Comparison of ENCODE assay signal across 16 cellular contexts in the genomic region with DNA sequence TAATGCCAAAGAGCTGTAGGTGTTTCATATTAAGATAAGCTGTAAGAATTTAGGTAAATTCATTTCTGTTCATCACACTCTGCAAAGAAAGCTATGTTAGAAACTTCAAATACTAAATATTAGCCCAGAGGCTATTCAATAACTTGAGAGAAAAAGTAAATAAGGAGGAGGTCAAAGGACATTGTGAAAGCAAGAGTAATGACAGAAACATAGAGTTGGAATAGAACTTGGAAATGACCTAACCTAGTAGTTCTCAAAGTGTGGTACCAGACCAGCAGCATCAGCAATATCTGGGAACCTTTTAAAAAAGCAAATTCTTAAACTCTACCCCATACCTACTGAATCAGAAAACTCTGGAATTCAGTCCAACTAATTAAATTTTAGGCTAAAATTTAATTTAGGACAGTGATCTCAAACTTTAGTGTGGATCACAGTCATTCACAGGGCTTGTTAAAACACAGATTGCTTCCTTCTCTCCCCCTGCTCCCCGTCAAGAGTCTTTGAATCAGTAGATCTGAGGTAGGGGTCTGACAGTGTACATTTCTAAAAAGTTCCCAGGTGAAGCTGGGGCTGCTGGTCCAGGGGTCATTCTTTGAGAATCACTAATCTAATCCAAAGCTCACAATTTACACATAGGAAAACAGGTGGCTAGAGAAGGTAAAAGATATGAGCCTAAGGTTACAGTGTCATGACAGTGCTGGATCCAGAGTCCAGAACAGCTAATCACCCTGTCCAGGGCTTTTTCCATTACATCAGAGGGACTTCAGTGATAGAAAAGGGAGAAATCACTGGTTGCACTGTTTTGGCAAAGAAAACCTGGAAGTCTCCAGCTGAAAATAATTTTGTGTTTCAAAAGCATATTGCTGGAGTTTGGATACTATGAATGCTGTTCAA.
A peak's percentile ranks its signal among the peaks of the same experiment; 100 is the strongest.
DNase-seq lines count a peak whose midpoint lies in the region; ATAC-seq, FAIRE-seq and TF ChIP-seq lines count a peak whose summit lies in the region.
"Had no signal": no experiment of that assay in that cellular context is flagged by ENCODE, and none has a peak within 500 bp of the region (broad histone marks: within the 10 kb centered on the region; RNA-seq: fewer than 3 reads in every experiment).

No MANE protein-coding gene starts in this region.

- TF ChIP-seq CTCF in heart right ventricle (IDR thresholded peaks at IDR 0.05) (no peak), HepG2 (CRISPR knock-in tag; IDR thresholded peaks at IDR 0.05) (no peak), gastrocnemius medialis (IDR thresholded peaks at IDR 0.05 in 4 of 5, conservative IDR thresholded peaks at IDR 0.05 in 1 of 5) (no peak), gastroesophageal sphincter (IDR thresholded peaks at IDR 0.05) (no peak)

- WGBS in heart right ventricle, 2 donors, result 82 to 94% methylated on average over 1 of the region's 1 CpG
- whole genome bisulfite sequencing in HepG2 (ENCODE audit: low lambda C conversion rate), result 0% methylated on average over 1 of the region's 1 CpG
- 69 to 100% methylated on average over 1 of the region's 1 CpG for WGBS in gastroesophageal sphincter (ENCODE audit: low coverage in 1 of 2), 2 donors

- POLR2A ChIA-PET in HepG2 (lab: Yijun Ruan, JAX), result interaction anchor here (1.2 to 1.4 kb wide), 2 partner anchors 27 to 69 kb away, joined by 5 read pairs; no protein-coding TSS in a partner anchor

- H4K20me1 ChIP-seq in HepG2 (ENCODE audit: insufficient read depth, low read length), result no peaks in the 10 kb centered on the region

- H3K9me3 ChIP-seq in heart right ventricle, result no peaks in the 10 kb centered on the region
- H3K9me3 ChIP-seq in HepG2 (ENCODE audit: low read length), result no peaks in the 10 kb centered on the region
- no peaks in the 10 kb centered on the region for H3K9me3 ChIP-seq in gastrocnemius medialis
- no peaks in the 10 kb centered on the region for H3K9me3 ChIP-seq in gastroesophageal sphincter
- no peaks in the 10 kb centered on the region for H3K9me3 ChIP-seq in HAP-1
- H3K9me3 ChIP-seq: Peyer's patch had no signal

- no peak overlapping the region for H2AFZ ChIP-seq in HepG2 (ENCODE audit: low read length)

- FAIRE-seq in HepG2 (lab: Jason Lieb, UNC), result no peak

- in situ Hi-C loops in HepG2 (cut with HindIII; ENCODE audit: extremely low pct_ligation_motif_present, low pct_unique_long_range_greater_than_20kb), result no loop called here
- in situ Hi-C loops in gastrocnemius medialis (cut with MboI; ENCODE audit: low sequenced_read_pairs in 4 of 4), result loop anchor here in 2 of 4 donors (25.0 kb wide), 3 partner anchors 97 to 497 kb away; no protein-coding TSS in a partner anchor
- in situ Hi-C loops in HAP-1 (cut with MboI; ENCODE audit: low sequenced_read_pairs), result no loop called here

- intact Hi-C loops in heart right ventricle (cut with DNase I), result no loop called here
- intact Hi-C loops in HepG2 (cut with micrococcal nuclease; ENCODE audit: unreplicated experiment), result loop anchor here (2.0 to 5.0 kb wide), 3 partner anchors 40 to 287 kb away; no protein-coding TSS in a partner anchor
- intact Hi-C loops in gastrocnemius medialis (cut with DNase I; ENCODE audit: low total_unique reads), result loop anchor here (5.0 kb wide), 1 partner anchor 492 kb away; no protein-coding TSS in a partner anchor

- DNase-seq in HuH-7.5 (ENCODE audit: low spot score) (peak; percentile 17), heart right ventricle (no peak), HepG2 (ENCODE audit: low spot score) (peak; percentile 80), gastrocnemius medialis (no peak), NCI-H2227 treated with DMSO at 0.1 percent for 48 hours (lab: John Stamatoyannopoulos, UW) (no peak), HAP-1 (ENCODE audit: low spot score in 2 of 2) (no peak)
- DNase-seq: C1 segment of cervical spinal cord; CD8-positive, alpha-beta memory T cell; DND-41; KG1; NCI-H187; NCI-H69; NK-92 treated with Interleukin-12 subunit alpha and Interleukin-12 subunit beta, amount 100 ng/mL, for 24 hours had no signal

- ATAC-seq in heart right ventricle (peak in 7 of 8 donors; percentile 55 to 77 (median 64)), HepG2 (peak; percentile 96), gastrocnemius medialis (peak; percentile 23 to 32), gastroesophageal sphincter (no peak), GM21717 (IDR thresholded peaks at IDR 0.05; ENCODE audit: unreplicated experiment) (no peak)

- H3K4me3 ChIP-seq in heart right ventricle, result no peak overlapping the region
- peak overlapping the region in 2 of 3 experiments; percentile 19 to 35; a peak in 2 of 6 replicates for H3K4me3 ChIP-seq in HepG2 (replicated peaks in 1 of 3; ENCODE audit: insufficient read depth in 1 of 3, low read depth in 2 of 3, low read length in 3 of 3)
- H3K4me3 ChIP-seq in gastrocnemius medialis, result no peak overlapping the region
- no peak overlapping the region for H3K4me3 ChIP-seq in gastroesophageal sphincter
- no peak overlapping the region for H3K4me3 ChIP-seq in HAP-1
- H3K4me3 ChIP-seq: Peyer's patch had no signal

- no peaks in the 10 kb centered on the region for H3K79me2 ChIP-seq in HepG2 (ENCODE audit: insufficient read depth, low read length)

- BruUV-seq in HepG2 (replicated peaks; lab: Mats Ljungman, UMichigan), result TSS peak; percentile 64

- TF ChIP-seq RAD21 in HepG2 (CRISPR knock-in tag; IDR thresholded peaks at IDR 0.05), result no peak

- TF ChIP-seq EP300 in HepG2 (IDR thresholded peaks at IDR 0.05; ENCODE audit: low read depth in 2 of 2, low read length in 2 of 2) (peak; percentile 9 to 67; a peak in 3 of 4 replicates), HepG2 (CRISPR knock-in tag; IDR thresholded peaks at IDR 0.05; ENCODE audit: borderline replicate concordance) (no peak), gastroesophageal sphincter (IDR thresholded peaks at IDR 0.05) (no peak)

- H3K27ac ChIP-seq in heart right ventricle (peak overlapping the region in 1 of 10 donors; percentile 51), HepG2 (ENCODE audit: extremely low read length, insufficient read depth, low read length) (peak overlapping the region; percentile 57), gastrocnemius medialis (peak overlapping the region; percentile 7 to 45 (median 20)), gastroesophageal sphincter (no peak overlapping the region)

- CTCF ChIA-PET in HepG2 (lab: Yijun Ruan, JAX; ENCODE audit: low intra/inter-chr PET ratio, low total read pairs), result interaction anchor here (0.6 kb wide), 1 partner anchor 9 kb away, joined by 3 read pairs; no protein-coding TSS in a partner anchor

- H3K4me2 ChIP-seq in HepG2 (ENCODE audit: low read depth, low read length), result peak overlapping the region; percentile 61

- H3K4me1 ChIP-seq in heart right ventricle, result peaks cover 0 to 52% (median 15%) of the 10 kb centered on the region in 9 donors
- H3K4me1 ChIP-seq in HepG2 (ENCODE audit: insufficient read depth, low read length), result peaks cover 60% of the 10 kb centered on the region
- peaks cover 64 to 80% of the 10 kb centered on the region in 2 donors for H3K4me1 ChIP-seq in gastrocnemius medialis
- peaks cover 0 to 8% (median 0%) of the 10 kb centered on the region in 3 donors for H3K4me1 ChIP-seq in gastroesophageal sphincter
- H3K4me1 ChIP-seq in HAP-1, result no peaks in the 10 kb centered on the region

- H3K27me3 ChIP-seq in heart right ventricle (no peaks in the 10 kb centered on the region), HepG2 (ENCODE audit: control insufficient read depth in 1 of 2, insufficient read depth in 2 of 2, low read length in 2 of 2) (no peaks in the 10 kb centered on the region), gastrocnemius medialis (no peaks in the 10 kb centered on the region), gastroesophageal sphincter (no peaks in the 10 kb centered on the region), HAP-1 (ENCODE audit: low read depth) (no peaks in the 10 kb centered on the region)
- H3K27me3 ChIP-seq: Peyer's patch had no signal

- H3K9ac ChIP-seq in HepG2 (ENCODE audit: insufficient read depth, low read depth, low read length), result 0 out of 2 replicates have a peak overlapping the region, but pooled peaks have one; percentile 39

- H3K36me3 ChIP-seq in heart right ventricle, result no peaks in the 10 kb centered on the region
- H3K36me3 ChIP-seq in HepG2 (replicated peaks in 1 of 2; ENCODE audit: control insufficient read depth in 1 of 2, insufficient read depth in 2 of 2, low read length in 2 of 2), result no peaks in the 10 kb centered on the region
- no peaks in the 10 kb centered on the region for H3K36me3 ChIP-seq in gastrocnemius medialis
- H3K36me3 ChIP-seq in gastroesophageal sphincter, result no peaks in the 10 kb centered on the region
- no peaks in the 10 kb centered on the region for H3K36me3 ChIP-seq in HAP-1 (replicated peaks)
- H3K36me3 ChIP-seq: Peyer's patch had no signal

- TF ChIP-seq POLR2A in HepG2 (IDR thresholded peaks at IDR 0.05; ENCODE audit: insufficient read depth in 1 of 2, low read depth in 2 of 2, low read length in 2 of 2), result no peak
- no peak for TF ChIP-seq POLR2A in gastrocnemius medialis (IDR thresholded peaks at IDR 0.05)
- TF ChIP-seq POLR2A in gastroesophageal sphincter (IDR thresholded peaks at IDR 0.05), result no peak

TF ChIP-seq in HepG2, 621 proteins besides CTCF, POLR2A, EP300 and RAD21 (continues in another document):
- no peak; the same call in 1 of the 2 replicates for TF ChIP-seq CREB1 (IDR thresholded peaks at IDR 0.05)
- TF ChIP-seq CREB1 (CRISPR knock-in tag; IDR thresholded peaks at IDR 0.05), result peak; percentile 45
- peak in 1 of 2 experiments; percentile 4; a peak in 1 of 4 replicates for TF ChIP-seq ATF4 (CRISPR knock-in tag; IDR thresholded peaks at IDR 0.05)
- peak; percentile 21; the same call in 1 of the 2 replicates for TF ChIP-seq SMC3 (IDR thresholded peaks at IDR 0.05; ENCODE audit: low read length)
- TF ChIP-seq ZNF33B (CRISPR knock-in tag; IDR thresholded peaks at IDR 0.05), result no peak

Comparison
In these comparisons a context has a peak if more than half of its experiments do, and no peak if none do; other contexts are left out.
1. DNase-seq: peak in HuH-7.5 (single experiment) and HepG2 (single experiment); none in heart right ventricle (0 of 2), gastrocnemius medialis (0 of 2), NCI-H2227 treated with DMSO at 0.1 percent for 48 hours (single experiment) and HAP-1 (0 of 2).
2. ATAC-seq: peak in heart right ventricle (7 of 8), HepG2 (single experiment) and gastrocnemius medialis (2 of 2); none in gastroesophageal sphincter (single experiment) and GM21717 (single experiment).
3. H3K27ac ChIP-seq: peak in HepG2 (single experiment) and gastrocnemius medialis (4 of 4); none in gastroesophageal sphincter (0 of 4).
4. H3K4me3 ChIP-seq: peak in HepG2 (2 of 3); none in heart right ventricle (0 of 10), gastrocnemius medialis (0 of 4), gastroesophageal sphincter (0 of 2) and HAP-1 (single experiment).
5. intact Hi-C loops: an anchor here in HepG2 (2.0 to 5.0 kb wide) and gastrocnemius medialis (5.0 kb wide); none called in heart right ventricle.